In the genomic region with DNA sequence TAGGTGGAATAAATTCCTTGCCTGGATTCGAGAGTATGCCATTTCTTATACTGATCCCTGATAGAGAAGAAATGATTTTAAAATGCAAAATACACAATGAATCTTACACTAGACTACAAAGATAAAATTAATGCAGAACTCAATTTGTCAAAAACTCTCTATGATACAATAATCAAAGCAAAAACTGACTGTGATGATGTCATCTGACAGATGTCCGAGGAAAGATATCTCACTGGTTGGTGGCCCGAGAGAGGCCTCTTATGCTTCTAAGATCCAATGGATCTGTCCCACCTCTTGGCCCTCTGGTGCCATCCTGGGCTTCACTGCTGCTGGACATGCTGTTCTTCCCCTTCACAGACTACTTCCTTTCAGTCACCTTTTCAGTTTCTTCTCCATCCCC, we compare ENCODE assay signal across 24 cellular contexts.
"Had no signal": no experiment of that assay in that cellular context is flagged by ENCODE, and none has a peak within 500 bp of the region (broad histone marks: within the 10 kb centered on the region; RNA-seq: fewer than 3 reads in every experiment).

No MANE protein-coding gene starts in this region.

- H3K4me3 ChIP-seq: coronary artery, gastrocnemius medialis, lung, pancreas, smooth muscle cell, thyroid gland had no signal

- ATAC-seq: esophagus mucosa; gastrocnemius medialis; left lobe of liver; natural killer cell; pancreas; sciatic nerve; stimulated activated naive CD8-positive, alpha-beta T cell treated with anti-CD3 and anti-CD28 coated beads, Interleukin-15, amount 100 ng/mL, for 72 hours had no signal

- DNase-seq: effector CD4-positive, alpha-beta T cell; foreskin fibroblast; gastrocnemius medialis; head of caudate nucleus; kidney; natural killer cell; pancreas; stimulated activated CD4-positive, alpha-beta T cell treated with anti-CD3 and anti-CD28 coated beads, Interleukin-12 subunit alpha, Interleukin-12 subunit beta, amount 100 ng/mL, for 4 hours; stimulated activated CD4-positive, alpha-beta T cell treated with anti-CD3 and anti-CD28 coated beads, Interleukin-1b, Interleukin-23, amount 100 ng/mL, for 48 hours; stimulated activated CD4-positive, alpha-beta T cell treated with anti-CD3 and anti-CD28 coated beads, Interleukin-4, amount 100 ng/mL, for 1 hour; stimulated activated CD8-positive, alpha-beta memory T cell treated with anti-CD3 and anti-CD28 coated beads, Interleukin-4, amount 100 ng/mL, for 48 hours; stimulated activated naive CD4-positive, alpha-beta T cell; stimulated activated naive CD8-positive, alpha-beta T cell treated with anti-CD3 and anti-CD28 coated beads, Interleukin-15, amount 100 ng/mL, for 72 hours; thyroid gland had no signal

- H3K27me3 Mint-ChIP-seq: memory B cell; stimulated activated naive CD8-positive, alpha-beta T cell treated with anti-CD3 and anti-CD28 coated beads, Interleukin-15, amount 100 ng/mL, for 72 hours had no signal

- H3K4me2 ChIP-seq: smooth muscle cell had no signal

- H3K27ac ChIP-seq: coronary artery, epithelial cell of prostate, gastrocnemius medialis, neutrophil, pancreas, thyroid gland had no signal

- H3K9me3 Mint-ChIP-seq: memory B cell; natural killer cell; neural crest cell; stimulated activated naive CD8-positive, alpha-beta T cell treated with anti-CD3 and anti-CD28 coated beads, Interleukin-15, amount 100 ng/mL, for 72 hours had no signal

- H3K9me3 ChIP-seq: gastrocnemius medialis, neutrophil, pancreas, thyroid gland had no signal

- H3K4me1 Mint-ChIP-seq: memory B cell; natural killer cell; neural crest cell; stimulated activated naive CD8-positive, alpha-beta T cell treated with anti-CD3 and anti-CD28 coated beads, Interleukin-15, amount 100 ng/mL, for 72 hours had no signal

- H3K4me1 ChIP-seq: gastrocnemius medialis, pancreas, thyroid gland had no signal

- FAIRE-seq: kidney, pancreas had no signal

- H3K27ac Mint-ChIP-seq: memory B cell, natural killer cell had no signal

- H3K4me3 Mint-ChIP-seq: memory B cell; natural killer cell; neural crest cell; stimulated activated naive CD8-positive, alpha-beta T cell treated with anti-CD3 and anti-CD28 coated beads, Interleukin-15, amount 100 ng/mL, for 72 hours had no signal

- H3K27me3 ChIP-seq: gastrocnemius medialis, neutrophil, pancreas, thyroid gland had no signal
